In the genomic region with DNA sequence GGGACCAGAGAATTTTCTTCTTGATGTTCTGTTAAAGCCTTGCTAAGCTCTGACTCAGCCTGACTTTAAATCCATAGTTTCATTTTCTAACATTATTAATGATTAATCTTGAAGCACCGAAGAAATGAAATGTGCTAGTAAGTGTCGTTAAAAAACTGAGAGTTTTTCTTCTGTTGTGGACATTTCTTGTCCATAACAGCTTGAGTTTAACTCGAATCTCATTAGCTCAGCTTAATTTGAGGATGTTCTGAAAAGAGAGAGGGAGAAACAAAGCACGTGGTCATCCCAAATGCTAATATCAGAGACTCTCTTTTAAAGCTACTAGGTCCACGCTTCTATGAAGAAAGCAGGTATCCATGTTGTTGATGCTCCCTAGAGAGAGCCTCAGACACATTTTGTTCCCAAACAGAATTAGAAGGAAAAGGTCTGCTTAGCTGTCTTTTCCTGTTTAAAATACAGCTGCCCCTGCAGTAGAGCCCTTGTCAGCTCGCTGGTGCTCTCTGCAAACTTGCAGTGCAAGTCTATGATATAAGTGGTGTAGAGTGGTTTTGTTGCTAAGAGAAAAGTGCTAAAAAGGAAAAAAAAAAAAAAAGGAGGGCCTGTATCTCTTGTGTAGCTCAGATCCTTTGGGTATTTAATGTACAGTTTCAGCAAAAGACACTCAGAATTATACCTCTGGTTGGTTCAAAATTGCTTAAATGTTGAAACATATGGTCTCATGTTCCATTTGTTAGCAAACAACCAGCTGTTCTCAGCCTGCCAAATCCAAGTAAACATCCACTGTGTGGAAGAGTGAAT, we compare ENCODE assay signal across 9 cellular contexts.
DNase-seq lines count a peak whose midpoint lies in the region; ATAC-seq and TF ChIP-seq lines count a peak whose summit lies in the region.
"Had no signal": no experiment of that assay in that cellular context is flagged by ENCODE, and none has a peak within 500 bp of the region (broad histone marks: within the 10 kb centered on the region; RNA-seq: fewer than 3 reads in every experiment).

No MANE protein-coding gene starts in this region.

- H3K4me1 ChIP-seq in hepatocyte (ENCODE audit: insufficient read depth), result peaks cover 37% of the 10 kb centered on the region
- peaks cover 25% of the 10 kb centered on the region for H3K4me1 ChIP-seq in skeletal muscle satellite cell (ENCODE audit: control insufficient read depth, insufficient read depth, low read length)

- H3K9me2 ChIP-seq in hepatocyte (replicated peaks; ENCODE audit: insufficient read depth), result no peaks in the 10 kb centered on the region

- H3K9me3 ChIP-seq in hepatocyte (ENCODE audit: low read depth) (no peaks in the 10 kb centered on the region), skeletal muscle satellite cell (replicated peaks; ENCODE audit: low read length) (no peaks in the 10 kb centered on the region)

- H3K27ac Mint-ChIP-seq in stimulated activated memory B cell treated with anti-CD40 and anti-IgM and Interleukin-4, amounts not matched to agents 10 μg/mL and 1 μg/mL and 100 μg/mL, for 72 hours, result no peak overlapping the region
- no peak overlapping the region for H3K27ac Mint-ChIP-seq in activated CD4-positive, alpha-beta memory T cell treated with anti-CD3 and anti-CD28 coated beads, Interleukin-2, amount 10 ng/mL, durations not matched to agents 7 days and 5 days

- H2AFZ ChIP-seq in hepatocyte, result peak overlapping the region; percentile 23

- no peaks in the 10 kb centered on the region for H3K27me3 Mint-ChIP-seq in stimulated activated memory B cell treated with anti-CD40 and anti-IgM and Interleukin-4, amounts not matched to agents 10 μg/mL and 1 μg/mL and 100 μg/mL, for 72 hours
- no peaks in the 10 kb centered on the region for H3K27me3 Mint-ChIP-seq in activated CD4-positive, alpha-beta memory T cell treated with anti-CD3 and anti-CD28 coated beads, Interleukin-2, amount 10 ng/mL, durations not matched to agents 7 days and 5 days

- no peaks in the 10 kb centered on the region for H3K27me3 ChIP-seq in hepatocyte
- H3K27me3 ChIP-seq in skeletal muscle satellite cell (ENCODE audit: control insufficient read depth, insufficient read depth, low read length), result no peaks in the 10 kb centered on the region
- no peaks in the 10 kb centered on the region for H3K27me3 ChIP-seq in H7 (ENCODE audit: control insufficient read depth, insufficient read depth, low read length)

- POLR2A ChIA-PET in activated CD4-positive, alpha-beta memory T cell treated with anti-CD3 and anti-CD28 coated beads, Interleukin-2, amount 10 ng/mL, durations not matched to agents 7 days and 5 days (lab: Charles Lee), result no interaction called here

- H3K36me3 ChIP-seq in hepatocyte (replicated peaks; ENCODE audit: insufficient read depth, low read depth) (no peaks in the 10 kb centered on the region), skeletal muscle satellite cell (ENCODE audit: insufficient read depth, low read length) (no peaks in the 10 kb centered on the region), H7 (replicated peaks; ENCODE audit: control insufficient read depth, insufficient read depth, low read length) (no peaks in the 10 kb centered on the region)

- peak overlapping the region; percentile 14 for H3K4me3 ChIP-seq in hepatocyte
- no peak overlapping the region for H3K4me3 ChIP-seq in skeletal muscle satellite cell (ENCODE audit: low read length)
- no peak overlapping the region for H3K4me3 ChIP-seq in H7 (ENCODE audit: insufficient read depth, low read depth, low read length)

- H3K79me2 ChIP-seq in hepatocyte, result no peaks in the 10 kb centered on the region

- 26% methylated on average over 6 of the region's 6 CpGs for WGBS in hepatocyte (ENCODE audit: low lambda C conversion rate, missing lambda C conversion rate)

- H3K4me1 Mint-ChIP-seq in stimulated activated memory B cell treated with anti-CD40 and anti-IgM and Interleukin-4, amounts not matched to agents 10 μg/mL and 1 μg/mL and 100 μg/mL, for 72 hours, result no peaks in the 10 kb centered on the region
- no peaks in the 10 kb centered on the region for H3K4me1 Mint-ChIP-seq in activated CD4-positive, alpha-beta memory T cell treated with anti-CD3 and anti-CD28 coated beads, Interleukin-2, amount 10 ng/mL, durations not matched to agents 7 days and 5 days

- no peaks in the 10 kb centered on the region for H4K20me1 ChIP-seq in hepatocyte (ENCODE audit: insufficient read depth, poor library complexity, severe bottlenecking)

- peak overlapping the region; percentile 34 for H3K9ac ChIP-seq in skeletal muscle satellite cell (ENCODE audit: low read depth, low read length)

- DNase-seq in LHCN-M2 (ENCODE audit: low read depth) (peak; percentile 66), amniotic epithelial cell (ENCODE audit: low read depth) (peak; percentile 43), hepatocyte (ENCODE audit: low spot score) (peak; percentile 26), H7 (no peak)
- DNase-seq in activated CD4-positive, alpha-beta memory T cell treated with anti-CD3 and anti-CD28 coated beads, Interleukin-2, amount 10 ng/mL, durations not matched to agents 7 days and 5 days, result no peak
- DNase-seq: stimulated activated naive CD4-positive, alpha-beta T cell treated with Interleukin-2 at 50 U/mL for 16 hours had no signal

- peak overlapping the region; percentile 81 for H3K27ac ChIP-seq in hepatocyte

- H3K4me3 Mint-ChIP-seq in stimulated activated memory B cell treated with anti-CD40 and anti-IgM and Interleukin-4, amounts not matched to agents 10 μg/mL and 1 μg/mL and 100 μg/mL, for 72 hours, result no peak overlapping the region
- no peak overlapping the region for H3K4me3 Mint-ChIP-seq in activated CD4-positive, alpha-beta memory T cell treated with anti-CD3 and anti-CD28 coated beads, Interleukin-2, amount 10 ng/mL, durations not matched to agents 7 days and 5 days

- peaks cover 5% of the 10 kb centered on the region for H3K36me3 Mint-ChIP-seq in stimulated activated memory B cell treated with anti-CD40 and anti-IgM and Interleukin-4, amounts not matched to agents 10 μg/mL and 1 μg/mL and 100 μg/mL, for 72 hours
- no peaks in the 10 kb centered on the region for H3K36me3 Mint-ChIP-seq in activated CD4-positive, alpha-beta memory T cell treated with anti-CD3 and anti-CD28 coated beads, Interleukin-2, amount 10 ng/mL, durations not matched to agents 7 days and 5 days (ENCODE audit: low read depth)

- TF ChIP-seq CTCF in hepatocyte (IDR thresholded peaks at IDR 0.05; ENCODE audit: poor library complexity), result no peak

- CTCF ChIA-PET in activated CD4-positive, alpha-beta memory T cell treated with anti-CD3 and anti-CD28 coated beads, Interleukin-2, amount 10 ng/mL, durations not matched to agents 7 days and 5 days (lab: Charles Lee), result interaction anchor here (0.6 to 1.1 kb wide), 5 partner anchors 8 to 488 kb away, joined by 3 read pairs; no protein-coding TSS in a partner anchor

- ATAC-seq in HG03571 (IDR thresholded peaks at IDR 0.05; ENCODE audit: unreplicated experiment), result no peak
- no peak for ATAC-seq in stimulated activated memory B cell treated with anti-CD40 and anti-IgM and Interleukin-4, amounts not matched to agents 10 μg/mL and 1 μg/mL and 100 μg/mL, for 72 hours

- no peaks in the 10 kb centered on the region for H3K9me3 Mint-ChIP-seq in stimulated activated memory B cell treated with anti-CD40 and anti-IgM and Interleukin-4, amounts not matched to agents 10 μg/mL and 1 μg/mL and 100 μg/mL, for 72 hours
- H3K9me3 Mint-ChIP-seq in activated CD4-positive, alpha-beta memory T cell treated with anti-CD3 and anti-CD28 coated beads, Interleukin-2, amount 10 ng/mL, durations not matched to agents 7 days and 5 days, result no peaks in the 10 kb centered on the region

- peak overlapping the region; percentile 76 for H3K4me2 ChIP-seq in hepatocyte
- peak overlapping the region; percentile 67 for H3K4me2 ChIP-seq in skeletal muscle satellite cell (ENCODE audit: low read length)

Comparison
In these comparisons a context has a peak if more than half of its experiments do, and no peak if none do; other contexts are left out.
1. DNase-seq: peak in LHCN-M2 (single experiment), amniotic epithelial cell (single experiment) and hepatocyte (single experiment); none in H7 (single experiment) and activated CD4-positive, alpha-beta memory T cell treated with anti-CD3 and anti-CD28 coated beads, Interleukin-2, amount 10 ng/mL, durations not matched to agents 7 days and 5 days (single experiment).